1 cellular context compared by ENCODE assay signal in the genomic region with DNA sequence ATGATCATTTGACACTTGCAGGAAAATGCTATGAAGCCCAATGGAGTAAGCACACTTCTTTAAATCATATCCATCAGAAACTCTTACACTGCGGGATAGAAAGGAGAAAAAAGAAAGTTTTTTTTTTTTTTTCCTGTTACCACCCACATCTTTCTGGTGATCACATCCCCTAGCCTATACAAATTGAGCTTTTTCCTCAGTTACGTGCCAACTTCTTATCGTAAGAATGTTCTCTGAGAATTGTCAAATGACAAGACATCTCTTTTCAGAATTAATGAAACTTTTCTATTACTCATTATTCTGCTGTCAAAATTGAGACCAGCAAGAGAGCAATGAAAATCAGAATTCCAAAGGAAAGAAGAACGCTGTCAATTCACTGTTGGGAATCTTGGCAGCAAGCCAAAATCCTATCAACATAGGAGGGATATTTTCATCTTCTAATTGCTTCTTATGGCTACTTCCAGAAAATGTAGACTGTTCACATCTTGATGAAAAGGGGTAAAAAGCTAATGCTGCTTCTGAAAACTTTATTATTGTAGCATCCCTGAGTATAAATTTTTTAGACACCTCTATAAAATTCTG.
TF ChIP-seq lines count a peak whose summit lies in the region.

No MANE protein-coding gene starts in this region.

TF ChIP-seq in HEK293, 187 proteins besides CTCF, POLR2A, EP300 and RAD21 (continued from another document):
- TF ChIP-seq, protein P1, sequence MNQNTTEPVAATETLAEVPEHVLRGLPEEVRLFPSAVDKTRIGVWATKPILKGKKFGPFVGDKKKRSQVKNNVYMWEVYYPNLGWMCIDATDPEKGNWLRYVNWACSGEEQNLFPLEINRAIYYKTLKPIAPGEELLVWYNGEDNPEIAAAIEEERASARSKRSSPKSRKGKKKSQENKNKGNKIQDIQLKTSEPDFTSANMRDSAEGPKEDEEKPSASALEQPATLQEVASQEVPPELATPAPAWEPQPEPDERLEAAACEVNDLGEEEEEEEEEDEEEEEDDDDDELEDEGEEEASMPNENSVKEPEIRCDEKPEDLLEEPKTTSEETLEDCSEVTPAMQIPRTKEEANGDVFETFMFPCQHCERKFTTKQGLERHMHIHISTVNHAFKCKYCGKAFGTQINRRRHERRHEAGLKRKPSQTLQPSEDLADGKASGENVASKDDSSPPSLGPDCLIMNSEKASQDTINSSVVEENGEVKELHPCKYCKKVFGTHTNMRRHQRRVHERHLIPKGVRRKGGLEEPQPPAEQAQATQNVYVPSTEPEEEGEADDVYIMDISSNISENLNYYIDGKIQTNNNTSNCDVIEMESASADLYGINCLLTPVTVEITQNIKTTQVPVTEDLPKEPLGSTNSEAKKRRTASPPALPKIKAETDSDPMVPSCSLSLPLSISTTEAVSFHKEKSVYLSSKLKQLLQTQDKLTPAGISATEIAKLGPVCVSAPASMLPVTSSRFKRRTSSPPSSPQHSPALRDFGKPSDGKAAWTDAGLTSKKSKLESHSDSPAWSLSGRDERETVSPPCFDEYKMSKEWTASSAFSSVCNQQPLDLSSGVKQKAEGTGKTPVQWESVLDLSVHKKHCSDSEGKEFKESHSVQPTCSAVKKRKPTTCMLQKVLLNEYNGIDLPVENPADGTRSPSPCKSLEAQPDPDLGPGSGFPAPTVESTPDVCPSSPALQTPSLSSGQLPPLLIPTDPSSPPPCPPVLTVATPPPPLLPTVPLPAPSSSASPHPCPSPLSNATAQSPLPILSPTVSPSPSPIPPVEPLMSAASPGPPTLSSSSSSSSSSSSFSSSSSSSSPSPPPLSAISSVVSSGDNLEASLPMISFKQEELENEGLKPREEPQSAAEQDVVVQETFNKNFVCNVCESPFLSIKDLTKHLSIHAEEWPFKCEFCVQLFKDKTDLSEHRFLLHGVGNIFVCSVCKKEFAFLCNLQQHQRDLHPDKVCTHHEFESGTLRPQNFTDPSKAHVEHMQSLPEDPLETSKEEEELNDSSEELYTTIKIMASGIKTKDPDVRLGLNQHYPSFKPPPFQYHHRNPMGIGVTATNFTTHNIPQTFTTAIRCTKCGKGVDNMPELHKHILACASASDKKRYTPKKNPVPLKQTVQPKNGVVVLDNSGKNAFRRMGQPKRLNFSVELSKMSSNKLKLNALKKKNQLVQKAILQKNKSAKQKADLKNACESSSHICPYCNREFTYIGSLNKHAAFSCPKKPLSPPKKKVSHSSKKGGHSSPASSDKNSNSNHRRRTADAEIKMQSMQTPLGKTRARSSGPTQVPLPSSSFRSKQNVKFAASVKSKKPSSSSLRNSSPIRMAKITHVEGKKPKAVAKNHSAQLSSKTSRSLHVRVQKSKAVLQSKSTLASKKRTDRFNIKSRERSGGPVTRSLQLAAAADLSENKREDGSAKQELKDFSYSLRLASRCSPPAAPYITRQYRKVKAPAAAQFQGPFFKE (tag by site-specific recombination; IDR thresholded peaks at IDR 0.05; ENCODE audit: borderline replicate concordance) = no peak
- TF ChIP-seq ZBTB1 (tag by site-specific recombination; IDR thresholded peaks at IDR 0.05) (no peak), TRIM28 (IDR thresholded peaks at IDR 0.05; ENCODE audit: borderline replicate concordance, low read length) (no peak), ZNF248 (tag by site-specific recombination; IDR thresholded peaks at IDR 0.05) (no peak), ZNF660 (tag by site-specific recombination; IDR thresholded peaks at IDR 0.05) (peak; percentile 83), ZNF37A (tag by site-specific recombination; IDR thresholded peaks at IDR 0.05) (peak; percentile 88), ZNF571 (tag by site-specific recombination; IDR thresholded peaks at IDR 0.05) (no peak), ZIC2 (tag by site-specific recombination; IDR thresholded peaks at IDR 0.05) (no peak), ZNF24 (tag by site-specific recombination; IDR thresholded peaks at IDR 0.05) (no peak), TCF7L2 (IDR thresholded peaks at IDR 0.05; ENCODE audit: borderline replicate concordance, low read depth, low read length) (no peak), ZNF394 (tag by site-specific recombination; IDR thresholded peaks at IDR 0.05; ENCODE audit: borderline replicate concordance) (no peak), ZNF426 (tag by site-specific recombination; IDR thresholded peaks at IDR 0.05) (no peak), ZNF16 (tag by site-specific recombination; IDR thresholded peaks at IDR 0.05; ENCODE audit: low read depth) (no peak), ZNF830 (tag by site-specific recombination; IDR thresholded peaks at IDR 0.05; ENCODE audit: low read depth) (peak; percentile 92), ZNF23 (tag by site-specific recombination; IDR thresholded peaks at IDR 0.05; ENCODE audit: borderline replicate concordance) (no peak), HOXC10 (CRISPR knock-in tag; IDR thresholded peaks at IDR 0.05) (no peak), ZNF391 (tag by site-specific recombination; IDR thresholded peaks at IDR 0.05; ENCODE audit: borderline replicate concordance, low read depth) (no peak), ZNF701 (tag by site-specific recombination; IDR thresholded peaks at IDR 0.05) (no peak), ZBTB8A (tag by site-specific recombination; IDR thresholded peaks at IDR 0.05) (no peak), GLI2 (tag by site-specific recombination; IDR thresholded peaks at IDR 0.05; ENCODE audit: borderline replicate concordance, low read depth) (no peak; the same call in 1 of the 2 replicates), ZNF600 (tag by site-specific recombination; IDR thresholded peaks at IDR 0.05) (no peak), FEZF1 (tag by site-specific recombination; IDR thresholded peaks at IDR 0.05) (no peak), ZNF549 (tag by site-specific recombination; IDR thresholded peaks at IDR 0.05) (peak; percentile 82), ZNF114 (tag by site-specific recombination; IDR thresholded peaks at IDR 0.05) (no peak), ZNF423 (tag by site-specific recombination; IDR thresholded peaks at IDR 0.05) (no peak)
- TF ChIP-seq, protein P2, sequence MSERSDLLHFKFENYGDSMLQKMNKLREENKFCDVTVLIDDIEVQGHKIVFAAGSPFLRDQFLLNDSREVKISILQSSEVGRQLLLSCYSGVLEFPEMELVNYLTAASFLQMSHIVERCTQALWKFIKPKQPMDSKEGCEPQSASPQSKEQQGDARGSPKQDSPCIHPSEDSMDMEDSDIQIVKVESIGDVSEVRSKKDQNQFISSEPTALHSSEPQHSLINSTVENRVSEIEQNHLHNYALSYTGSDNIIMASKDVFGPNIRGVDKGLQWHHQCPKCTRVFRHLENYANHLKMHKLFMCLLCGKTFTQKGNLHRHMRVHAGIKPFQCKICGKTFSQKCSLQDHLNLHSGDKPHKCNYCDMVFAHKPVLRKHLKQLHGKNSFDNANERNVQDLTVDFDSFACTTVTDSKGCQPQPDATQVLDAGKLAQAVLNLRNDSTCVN (tag by site-specific recombination; optimal IDR thresholded peaks at IDR 0.05) = no peak
- TF ChIP-seq, protein P3, sequence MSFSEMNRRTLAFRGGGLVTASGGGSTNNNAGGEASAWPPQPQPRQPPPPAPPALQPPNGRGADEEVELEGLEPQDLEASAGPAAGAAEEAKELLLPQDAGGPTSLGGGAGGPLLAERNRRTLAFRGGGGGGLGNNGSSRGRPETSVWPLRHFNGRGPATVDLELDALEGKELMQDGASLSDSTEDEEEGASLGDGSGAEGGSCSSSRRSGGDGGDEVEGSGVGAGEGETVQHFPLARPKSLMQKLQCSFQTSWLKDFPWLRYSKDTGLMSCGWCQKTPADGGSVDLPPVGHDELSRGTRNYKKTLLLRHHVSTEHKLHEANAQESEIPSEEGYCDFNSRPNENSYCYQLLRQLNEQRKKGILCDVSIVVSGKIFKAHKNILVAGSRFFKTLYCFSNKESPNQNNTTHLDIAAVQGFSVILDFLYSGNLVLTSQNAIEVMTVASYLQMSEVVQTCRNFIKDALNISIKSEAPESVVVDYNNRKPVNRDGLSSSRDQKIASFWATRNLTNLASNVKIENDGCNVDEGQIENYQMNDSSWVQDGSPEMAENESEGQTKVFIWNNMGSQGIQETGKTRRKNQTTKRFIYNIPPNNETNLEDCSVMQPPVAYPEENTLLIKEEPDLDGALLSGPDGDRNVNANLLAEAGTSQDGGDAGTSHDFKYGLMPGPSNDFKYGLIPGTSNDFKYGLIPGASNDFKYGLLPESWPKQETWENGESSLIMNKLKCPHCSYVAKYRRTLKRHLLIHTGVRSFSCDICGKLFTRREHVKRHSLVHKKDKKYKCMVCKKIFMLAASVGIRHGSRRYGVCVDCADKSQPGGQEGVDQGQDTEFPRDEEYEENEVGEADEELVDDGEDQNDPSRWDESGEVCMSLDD (tag by site-specific recombination; IDR thresholded peaks at IDR 0.05) = no peak
- TF ChIP-seq, protein P4, sequence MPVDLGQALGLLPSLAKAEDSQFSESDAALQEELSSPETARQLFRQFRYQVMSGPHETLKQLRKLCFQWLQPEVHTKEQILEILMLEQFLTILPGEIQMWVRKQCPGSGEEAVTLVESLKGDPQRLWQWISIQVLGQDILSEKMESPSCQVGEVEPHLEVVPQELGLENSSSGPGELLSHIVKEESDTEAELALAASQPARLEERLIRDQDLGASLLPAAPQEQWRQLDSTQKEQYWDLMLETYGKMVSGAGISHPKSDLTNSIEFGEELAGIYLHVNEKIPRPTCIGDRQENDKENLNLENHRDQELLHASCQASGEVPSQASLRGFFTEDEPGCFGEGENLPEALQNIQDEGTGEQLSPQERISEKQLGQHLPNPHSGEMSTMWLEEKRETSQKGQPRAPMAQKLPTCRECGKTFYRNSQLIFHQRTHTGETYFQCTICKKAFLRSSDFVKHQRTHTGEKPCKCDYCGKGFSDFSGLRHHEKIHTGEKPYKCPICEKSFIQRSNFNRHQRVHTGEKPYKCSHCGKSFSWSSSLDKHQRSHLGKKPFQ (tag by site-specific recombination; IDR thresholded peaks at IDR 0.05) = no peak
- TF ChIP-seq, protein P5, sequence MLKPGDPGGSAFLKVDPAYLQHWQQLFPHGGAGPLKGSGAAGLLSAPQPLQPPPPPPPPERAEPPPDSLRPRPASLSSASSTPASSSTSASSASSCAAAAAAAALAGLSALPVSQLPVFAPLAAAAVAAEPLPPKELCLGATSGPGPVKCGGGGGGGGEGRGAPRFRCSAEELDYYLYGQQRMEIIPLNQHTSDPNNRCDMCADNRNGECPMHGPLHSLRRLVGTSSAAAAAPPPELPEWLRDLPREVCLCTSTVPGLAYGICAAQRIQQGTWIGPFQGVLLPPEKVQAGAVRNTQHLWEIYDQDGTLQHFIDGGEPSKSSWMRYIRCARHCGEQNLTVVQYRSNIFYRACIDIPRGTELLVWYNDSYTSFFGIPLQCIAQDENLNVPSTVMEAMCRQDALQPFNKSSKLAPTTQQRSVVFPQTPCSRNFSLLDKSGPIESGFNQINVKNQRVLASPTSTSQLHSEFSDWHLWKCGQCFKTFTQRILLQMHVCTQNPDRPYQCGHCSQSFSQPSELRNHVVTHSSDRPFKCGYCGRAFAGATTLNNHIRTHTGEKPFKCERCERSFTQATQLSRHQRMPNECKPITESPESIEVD (tag by site-specific recombination; IDR thresholded peaks at IDR 0.05) = peak; percentile 59
- TF ChIP-seq, protein P6, sequence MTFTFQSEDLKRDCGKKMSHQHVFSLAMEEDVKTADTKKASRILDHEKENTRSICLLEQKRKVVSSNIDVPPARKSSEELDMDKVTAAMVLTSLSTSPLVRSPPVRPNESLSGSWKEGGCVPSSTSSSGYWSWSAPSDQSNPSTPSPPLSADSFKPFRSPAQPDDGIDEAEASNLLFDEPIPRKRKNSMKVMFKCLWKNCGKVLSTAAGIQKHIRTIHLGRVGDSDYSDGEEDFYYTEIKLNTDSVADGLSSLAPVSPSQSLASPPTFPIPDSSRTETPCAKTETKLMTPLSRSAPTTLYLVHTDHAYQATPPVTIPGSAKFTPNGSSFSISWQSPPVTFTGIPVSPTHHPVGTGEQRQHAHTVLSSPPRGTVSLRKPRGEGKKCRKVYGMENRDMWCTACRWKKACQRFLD (tag by site-specific recombination; IDR thresholded peaks at IDR 0.05) = no peak
- TF ChIP-seq, protein P7, sequence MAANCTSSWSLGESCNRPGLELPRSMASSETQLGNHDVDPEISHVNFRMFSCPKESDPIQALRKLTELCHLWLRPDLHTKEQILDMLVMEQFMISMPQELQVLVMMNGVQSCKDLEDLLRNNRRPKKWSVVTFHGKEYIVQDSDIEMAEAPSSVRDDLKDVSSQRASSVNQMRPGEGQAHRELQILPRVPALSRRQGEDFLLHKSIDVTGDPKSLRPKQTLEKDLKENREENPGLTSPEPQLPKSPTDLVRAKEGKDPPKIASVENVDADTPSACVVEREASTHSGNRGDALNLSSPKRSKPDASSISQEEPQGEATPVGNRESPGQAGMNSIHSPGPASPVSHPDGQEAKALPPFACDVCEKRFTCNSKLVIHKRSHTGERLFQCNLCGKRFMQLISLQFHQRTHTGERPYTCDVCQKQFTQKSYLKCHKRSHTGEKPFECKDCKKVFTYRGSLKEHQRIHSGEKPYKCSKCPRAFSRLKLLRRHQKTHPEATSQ (tag by site-specific recombination; IDR thresholded peaks at IDR 0.05) = no peak
- TF ChIP-seq, protein P8, sequence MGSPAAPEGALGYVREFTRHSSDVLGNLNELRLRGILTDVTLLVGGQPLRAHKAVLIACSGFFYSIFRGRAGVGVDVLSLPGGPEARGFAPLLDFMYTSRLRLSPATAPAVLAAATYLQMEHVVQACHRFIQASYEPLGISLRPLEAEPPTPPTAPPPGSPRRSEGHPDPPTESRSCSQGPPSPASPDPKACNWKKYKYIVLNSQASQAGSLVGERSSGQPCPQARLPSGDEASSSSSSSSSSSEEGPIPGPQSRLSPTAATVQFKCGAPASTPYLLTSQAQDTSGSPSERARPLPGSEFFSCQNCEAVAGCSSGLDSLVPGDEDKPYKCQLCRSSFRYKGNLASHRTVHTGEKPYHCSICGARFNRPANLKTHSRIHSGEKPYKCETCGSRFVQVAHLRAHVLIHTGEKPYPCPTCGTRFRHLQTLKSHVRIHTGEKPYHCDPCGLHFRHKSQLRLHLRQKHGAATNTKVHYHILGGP (tag by site-specific recombination; IDR thresholded peaks at IDR 0.05) = 0 out of 2 replicates have a peak, but pooled peaks have one; percentile 17
- TF ChIP-seq, protein P9, sequence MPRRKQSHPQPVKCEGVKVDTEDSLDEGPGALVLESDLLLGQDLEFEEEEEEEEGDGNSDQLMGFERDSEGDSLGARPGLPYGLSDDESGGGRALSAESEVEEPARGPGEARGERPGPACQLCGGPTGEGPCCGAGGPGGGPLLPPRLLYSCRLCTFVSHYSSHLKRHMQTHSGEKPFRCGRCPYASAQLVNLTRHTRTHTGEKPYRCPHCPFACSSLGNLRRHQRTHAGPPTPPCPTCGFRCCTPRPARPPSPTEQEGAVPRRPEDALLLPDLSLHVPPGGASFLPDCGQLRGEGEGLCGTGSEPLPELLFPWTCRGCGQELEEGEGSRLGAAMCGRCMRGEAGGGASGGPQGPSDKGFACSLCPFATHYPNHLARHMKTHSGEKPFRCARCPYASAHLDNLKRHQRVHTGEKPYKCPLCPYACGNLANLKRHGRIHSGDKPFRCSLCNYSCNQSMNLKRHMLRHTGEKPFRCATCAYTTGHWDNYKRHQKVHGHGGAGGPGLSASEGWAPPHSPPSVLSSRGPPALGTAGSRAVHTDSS (tag by site-specific recombination; IDR thresholded peaks at IDR 0.05) = no peak
TF ChIP-seq in HEK293: peak in this region for 20.
